ENCODE assay signal across 1 cellular context in the genomic region with DNA sequence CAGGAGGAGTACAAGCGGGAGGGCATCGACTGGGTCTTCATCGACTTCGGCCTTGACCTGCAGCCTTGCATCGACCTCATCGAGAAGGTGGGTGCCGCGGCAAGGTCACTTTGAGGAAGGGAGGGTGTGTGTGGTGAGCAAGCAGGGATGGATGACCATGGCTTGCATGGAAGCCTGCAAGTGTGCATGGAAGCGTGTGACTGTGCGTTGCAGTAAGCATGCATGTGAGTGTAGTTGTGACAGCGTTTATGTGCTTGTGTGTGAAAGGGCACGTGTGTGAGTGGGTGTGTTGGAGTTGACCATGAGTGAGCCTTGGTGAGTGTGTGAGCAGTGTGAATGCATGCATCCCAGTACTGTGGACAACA.
TF ChIP-seq lines count a peak whose summit lies in the region.

No MANE protein-coding gene starts in this region.

TF ChIP-seq in HepG2, 621 proteins besides CTCF, POLR2A, EP300 and RAD21 (continued from another document and continues in another):
- TF ChIP-seq, protein P1, sequence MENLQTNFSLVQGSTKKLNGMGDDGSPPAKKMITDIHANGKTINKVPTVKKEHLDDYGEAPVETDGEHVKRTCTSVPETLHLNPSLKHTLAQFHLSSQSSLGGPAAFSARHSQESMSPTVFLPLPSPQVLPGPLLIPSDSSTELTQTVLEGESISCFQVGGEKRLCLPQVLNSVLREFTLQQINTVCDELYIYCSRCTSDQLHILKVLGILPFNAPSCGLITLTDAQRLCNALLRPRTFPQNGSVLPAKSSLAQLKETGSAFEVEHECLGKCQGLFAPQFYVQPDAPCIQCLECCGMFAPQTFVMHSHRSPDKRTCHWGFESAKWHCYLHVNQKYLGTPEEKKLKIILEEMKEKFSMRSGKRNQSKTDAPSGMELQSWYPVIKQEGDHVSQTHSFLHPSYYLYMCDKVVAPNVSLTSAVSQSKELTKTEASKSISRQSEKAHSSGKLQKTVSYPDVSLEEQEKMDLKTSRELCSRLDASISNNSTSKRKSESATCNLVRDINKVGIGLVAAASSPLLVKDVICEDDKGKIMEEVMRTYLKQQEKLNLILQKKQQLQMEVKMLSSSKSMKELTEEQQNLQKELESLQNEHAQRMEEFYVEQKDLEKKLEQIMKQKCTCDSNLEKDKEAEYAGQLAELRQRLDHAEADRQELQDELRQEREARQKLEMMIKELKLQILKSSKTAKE (CRISPR knock-in tag; IDR thresholded peaks at IDR 0.05; ENCODE audit: borderline replicate concordance), result peak; percentile 31; the same call in 1 of the 2 replicates
- TF ChIP-seq LCORL (IDR thresholded peaks at IDR 0.05) (0 out of 2 replicates have a peak, but pooled peaks have one; percentile 16), LCORL (CRISPR knock-in tag; IDR thresholded peaks at IDR 0.05) (no peak), PHF8 (CRISPR knock-in tag; IDR thresholded peaks at IDR 0.05) (no peak), ZNF780A (CRISPR knock-in tag; IDR thresholded peaks at IDR 0.05) (no peak), MZF1 (CRISPR knock-in tag; IDR thresholded peaks at IDR 0.05; ENCODE audit: borderline replicate concordance) (no peak), AGO2 (optimal IDR thresholded peaks at IDR 0.05; ENCODE audit: low read depth, low read length) (peak; percentile 31), ZNF629 (CRISPR knock-in tag; conservative IDR thresholded peaks at IDR 0.05) (no peak), NFE2L1 (CRISPR knock-in tag; IDR thresholded peaks at IDR 0.05; ENCODE audit: borderline replicate concordance) (no peak), HDAC2 (CRISPR knock-in tag; IDR thresholded peaks at IDR 0.05) (no peak), GFI1 (CRISPR knock-in tag; IDR thresholded peaks at IDR 0.05; ENCODE audit: borderline replicate concordance) (no peak), MAFF (IDR thresholded peaks at IDR 0.05; ENCODE audit: low read depth, low read length) (no peak), ZNF24 (IDR thresholded peaks at IDR 0.05) (no peak), ZNF335 (CRISPR knock-in tag; IDR thresholded peaks at IDR 0.05) (no peak), ZNF781 (CRISPR knock-in tag; IDR thresholded peaks at IDR 0.05; ENCODE audit: borderline replicate concordance, not compliant biosample characterization) (no peak), RAD51 (IDR thresholded peaks at IDR 0.05; ENCODE audit: borderline replicate concordance) (no peak), FOXO1 (CRISPR knock-in tag; IDR thresholded peaks at IDR 0.05) (0 out of 2 replicates have a peak, but pooled peaks have one; percentile 21), NBN (conservative IDR thresholded peaks at IDR 0.05) (no peak), HOXA7 (CRISPR knock-in tag; IDR thresholded peaks at IDR 0.05) (0 out of 2 replicates have a peak, but pooled peaks have one; percentile 42), ZNF775 (CRISPR knock-in tag; IDR thresholded peaks at IDR 0.05; ENCODE audit: borderline replicate concordance) (no peak), ZNF282 (IDR thresholded peaks at IDR 0.05; ENCODE audit: partially characterized antibody) (no peak), MATR3 (CRISPR knock-in tag; IDR thresholded peaks at IDR 0.05) (0 out of 2 replicates have a peak, but pooled peaks have one; percentile 68)
- TF ChIP-seq, protein P2, sequence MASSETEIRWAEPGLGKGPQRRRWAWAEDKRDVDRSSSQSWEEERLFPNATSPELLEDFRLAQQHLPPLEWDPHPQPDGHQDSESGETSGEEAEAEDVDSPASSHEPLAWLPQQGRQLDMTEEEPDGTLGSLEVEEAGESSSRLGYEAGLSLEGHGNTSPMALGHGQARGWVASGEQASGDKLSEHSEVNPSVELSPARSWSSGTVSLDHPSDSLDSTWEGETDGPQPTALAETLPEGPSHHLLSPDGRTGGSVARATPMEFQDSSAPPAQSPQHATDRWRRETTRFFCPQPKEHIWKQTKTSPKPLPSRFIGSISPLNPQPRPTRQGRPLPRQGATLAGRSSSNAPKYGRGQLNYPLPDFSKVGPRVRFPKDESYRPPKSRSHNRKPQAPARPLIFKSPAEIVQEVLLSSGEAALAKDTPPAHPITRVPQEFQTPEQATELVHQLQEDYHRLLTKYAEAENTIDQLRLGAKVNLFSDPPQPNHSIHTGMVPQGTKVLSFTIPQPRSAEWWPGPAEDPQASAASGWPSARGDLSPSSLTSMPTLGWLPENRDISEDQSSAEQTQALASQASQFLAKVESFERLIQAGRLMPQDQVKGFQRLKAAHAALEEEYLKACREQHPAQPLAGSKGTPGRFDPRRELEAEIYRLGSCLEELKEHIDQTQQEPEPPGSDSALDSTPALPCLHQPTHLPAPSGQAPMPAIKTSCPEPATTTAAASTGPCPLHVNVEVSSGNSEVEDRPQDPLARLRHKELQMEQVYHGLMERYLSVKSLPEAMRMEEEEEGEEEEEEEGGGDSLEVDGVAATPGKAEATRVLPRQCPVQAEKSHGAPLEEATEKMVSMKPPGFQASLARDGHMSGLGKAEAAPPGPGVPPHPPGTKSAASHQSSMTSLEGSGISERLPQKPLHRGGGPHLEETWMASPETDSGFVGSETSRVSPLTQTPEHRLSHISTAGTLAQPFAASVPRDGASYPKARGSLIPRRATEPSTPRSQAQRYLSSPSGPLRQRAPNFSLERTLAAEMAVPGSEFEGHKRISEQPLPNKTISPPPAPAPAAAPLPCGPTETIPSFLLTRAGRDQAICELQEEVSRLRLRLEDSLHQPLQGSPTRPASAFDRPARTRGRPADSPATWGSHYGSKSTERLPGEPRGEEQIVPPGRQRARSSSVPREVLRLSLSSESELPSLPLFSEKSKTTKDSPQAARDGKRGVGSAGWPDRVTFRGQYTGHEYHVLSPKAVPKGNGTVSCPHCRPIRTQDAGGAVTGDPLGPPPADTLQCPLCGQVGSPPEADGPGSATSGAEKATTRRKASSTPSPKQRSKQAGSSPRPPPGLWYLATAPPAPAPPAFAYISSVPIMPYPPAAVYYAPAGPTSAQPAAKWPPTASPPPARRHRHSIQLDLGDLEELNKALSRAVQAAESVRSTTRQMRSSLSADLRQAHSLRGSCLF (CRISPR knock-in tag; IDR thresholded peaks at IDR 0.05; ENCODE audit: borderline replicate concordance), result no peak
- TF ChIP-seq, protein P3, sequence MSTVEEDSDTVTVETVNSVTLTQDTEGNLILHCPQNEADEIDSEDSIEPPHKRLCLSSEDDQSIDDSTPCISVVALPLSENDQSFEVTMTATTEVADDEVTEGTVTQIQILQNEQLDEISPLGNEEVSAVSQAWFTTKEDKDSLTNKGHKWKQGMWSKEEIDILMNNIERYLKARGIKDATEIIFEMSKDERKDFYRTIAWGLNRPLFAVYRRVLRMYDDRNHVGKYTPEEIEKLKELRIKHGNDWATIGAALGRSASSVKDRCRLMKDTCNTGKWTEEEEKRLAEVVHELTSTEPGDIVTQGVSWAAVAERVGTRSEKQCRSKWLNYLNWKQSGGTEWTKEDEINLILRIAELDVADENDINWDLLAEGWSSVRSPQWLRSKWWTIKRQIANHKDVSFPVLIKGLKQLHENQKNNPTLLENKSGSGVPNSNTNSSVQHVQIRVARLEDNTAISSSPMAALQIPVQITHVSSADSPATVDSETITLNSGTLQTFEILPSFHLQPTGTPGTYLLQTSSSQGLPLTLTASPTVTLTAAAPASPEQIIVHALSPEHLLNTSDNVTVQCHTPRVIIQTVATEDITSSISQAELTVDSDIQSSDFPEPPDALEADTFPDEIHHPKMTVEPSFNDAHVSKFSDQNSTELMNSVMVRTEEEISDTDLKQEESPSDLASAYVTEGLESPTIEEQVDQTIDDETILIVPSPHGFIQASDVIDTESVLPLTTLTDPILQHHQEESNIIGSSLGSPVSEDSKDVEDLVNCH (CRISPR knock-in tag; IDR thresholded peaks at IDR 0.05), result no peak
- TF ChIP-seq, protein P4, sequence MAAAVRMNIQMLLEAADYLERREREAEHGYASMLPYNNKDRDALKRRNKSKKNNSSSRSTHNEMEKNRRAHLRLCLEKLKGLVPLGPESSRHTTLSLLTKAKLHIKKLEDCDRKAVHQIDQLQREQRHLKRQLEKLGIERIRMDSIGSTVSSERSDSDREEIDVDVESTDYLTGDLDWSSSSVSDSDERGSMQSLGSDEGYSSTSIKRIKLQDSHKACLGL (CRISPR knock-in tag; IDR thresholded peaks at IDR 0.05), result peak; percentile 4; the same call in 1 of the 2 replicates
- TF ChIP-seq, protein P5, sequence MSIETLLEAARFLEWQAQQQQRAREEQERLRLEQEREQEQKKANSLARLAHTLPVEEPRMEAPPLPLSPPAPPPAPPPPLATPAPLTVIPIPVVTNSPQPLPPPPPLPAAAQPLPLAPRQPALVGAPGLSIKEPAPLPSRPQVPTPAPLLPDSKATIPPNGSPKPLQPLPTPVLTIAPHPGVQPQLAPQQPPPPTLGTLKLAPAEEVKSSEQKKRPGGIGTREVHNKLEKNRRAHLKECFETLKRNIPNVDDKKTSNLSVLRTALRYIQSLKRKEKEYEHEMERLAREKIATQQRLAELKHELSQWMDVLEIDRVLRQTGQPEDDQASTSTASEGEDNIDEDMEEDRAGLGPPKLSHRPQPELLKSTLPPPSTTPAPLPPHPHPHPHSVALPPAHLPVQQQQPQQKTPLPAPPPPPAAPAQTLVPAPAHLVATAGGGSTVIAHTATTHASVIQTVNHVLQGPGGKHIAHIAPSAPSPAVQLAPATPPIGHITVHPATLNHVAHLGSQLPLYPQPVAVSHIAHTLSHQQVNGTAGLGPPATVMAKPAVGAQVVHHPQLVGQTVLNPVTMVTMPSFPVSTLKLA (IDR thresholded peaks at IDR 0.05), result peak; percentile 69
- TF ChIP-seq, protein P6, sequence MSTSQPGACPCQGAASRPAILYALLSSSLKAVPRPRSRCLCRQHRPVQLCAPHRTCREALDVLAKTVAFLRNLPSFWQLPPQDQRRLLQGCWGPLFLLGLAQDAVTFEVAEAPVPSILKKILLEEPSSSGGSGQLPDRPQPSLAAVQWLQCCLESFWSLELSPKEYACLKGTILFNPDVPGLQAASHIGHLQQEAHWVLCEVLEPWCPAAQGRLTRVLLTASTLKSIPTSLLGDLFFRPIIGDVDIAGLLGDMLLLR (CRISPR knock-in tag; IDR thresholded peaks at IDR 0.05), result no peak
- TF ChIP-seq, protein P7, sequence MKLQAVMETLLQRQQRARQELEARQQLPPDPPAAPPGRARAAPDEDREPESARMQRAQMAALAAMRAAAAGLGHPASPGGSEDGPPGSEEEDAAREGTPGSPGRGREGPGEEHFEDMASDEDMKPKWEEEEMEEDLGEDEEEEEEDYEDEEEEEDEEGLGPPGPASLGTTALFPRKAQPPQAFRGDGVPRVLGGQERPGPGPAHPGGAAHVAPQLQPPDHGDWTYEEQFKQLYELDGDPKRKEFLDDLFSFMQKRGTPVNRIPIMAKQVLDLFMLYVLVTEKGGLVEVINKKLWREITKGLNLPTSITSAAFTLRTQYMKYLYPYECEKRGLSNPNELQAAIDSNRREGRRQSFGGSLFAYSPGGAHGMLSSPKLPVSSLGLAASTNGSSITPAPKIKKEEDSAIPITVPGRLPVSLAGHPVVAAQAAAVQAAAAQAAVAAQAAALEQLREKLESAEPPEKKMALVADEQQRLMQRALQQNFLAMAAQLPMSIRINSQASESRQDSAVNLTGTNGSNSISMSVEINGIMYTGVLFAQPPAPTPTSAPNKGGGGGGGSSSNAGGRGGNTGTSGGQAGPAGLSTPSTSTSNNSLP (IDR thresholded peaks at IDR 0.05; ENCODE audit: low read depth, low read length), result no peak
- TF ChIP-seq, protein P8, sequence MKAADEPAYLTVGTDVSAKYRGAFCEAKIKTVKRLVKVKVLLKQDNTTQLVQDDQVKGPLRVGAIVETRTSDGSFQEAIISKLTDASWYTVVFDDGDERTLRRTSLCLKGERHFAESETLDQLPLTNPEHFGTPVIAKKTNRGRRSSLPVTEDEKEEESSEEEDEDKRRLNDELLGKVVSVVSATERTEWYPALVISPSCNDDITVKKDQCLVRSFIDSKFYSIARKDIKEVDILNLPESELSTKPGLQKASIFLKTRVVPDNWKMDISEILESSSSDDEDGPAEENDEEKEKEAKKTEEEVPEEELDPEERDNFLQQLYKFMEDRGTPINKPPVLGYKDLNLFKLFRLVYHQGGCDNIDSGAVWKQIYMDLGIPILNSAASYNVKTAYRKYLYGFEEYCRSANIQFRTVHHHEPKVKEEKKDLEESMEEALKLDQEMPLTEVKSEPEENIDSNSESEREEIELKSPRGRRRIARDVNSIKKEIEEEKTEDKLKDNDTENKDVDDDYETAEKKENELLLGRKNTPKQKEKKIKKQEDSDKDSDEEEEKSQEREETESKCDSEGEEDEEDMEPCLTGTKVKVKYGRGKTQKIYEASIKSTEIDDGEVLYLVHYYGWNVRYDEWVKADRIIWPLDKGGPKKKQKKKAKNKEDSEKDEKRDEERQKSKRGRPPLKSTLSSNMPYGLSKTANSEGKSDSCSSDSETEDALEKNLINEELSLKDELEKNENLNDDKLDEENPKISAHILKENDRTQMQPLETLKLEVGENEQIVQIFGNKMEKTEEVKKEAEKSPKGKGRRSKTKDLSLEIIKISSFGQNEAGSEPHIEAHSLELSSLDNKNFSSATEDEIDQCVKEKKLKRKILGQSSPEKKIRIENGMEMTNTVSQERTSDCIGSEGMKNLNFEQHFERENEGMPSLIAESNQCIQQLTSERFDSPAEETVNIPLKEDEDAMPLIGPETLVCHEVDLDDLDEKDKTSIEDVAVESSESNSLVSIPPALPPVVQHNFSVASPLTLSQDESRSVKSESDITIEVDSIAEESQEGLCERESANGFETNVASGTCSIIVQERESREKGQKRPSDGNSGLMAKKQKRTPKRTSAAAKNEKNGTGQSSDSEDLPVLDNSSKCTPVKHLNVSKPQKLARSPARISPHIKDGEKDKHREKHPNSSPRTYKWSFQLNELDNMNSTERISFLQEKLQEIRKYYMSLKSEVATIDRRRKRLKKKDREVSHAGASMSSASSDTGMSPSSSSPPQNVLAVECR (CRISPR knock-in tag; IDR thresholded peaks at IDR 0.05; ENCODE audit: borderline replicate concordance), result 0 out of 2 replicates have a peak, but pooled peaks have one; percentile 48
- TF ChIP-seq, protein P9, sequence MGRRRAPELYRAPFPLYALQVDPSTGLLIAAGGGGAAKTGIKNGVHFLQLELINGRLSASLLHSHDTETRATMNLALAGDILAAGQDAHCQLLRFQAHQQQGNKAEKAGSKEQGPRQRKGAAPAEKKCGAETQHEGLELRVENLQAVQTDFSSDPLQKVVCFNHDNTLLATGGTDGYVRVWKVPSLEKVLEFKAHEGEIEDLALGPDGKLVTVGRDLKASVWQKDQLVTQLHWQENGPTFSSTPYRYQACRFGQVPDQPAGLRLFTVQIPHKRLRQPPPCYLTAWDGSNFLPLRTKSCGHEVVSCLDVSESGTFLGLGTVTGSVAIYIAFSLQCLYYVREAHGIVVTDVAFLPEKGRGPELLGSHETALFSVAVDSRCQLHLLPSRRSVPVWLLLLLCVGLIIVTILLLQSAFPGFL (CRISPR knock-in tag; IDR thresholded peaks at IDR 0.05), result no peak
- TF ChIP-seq, protein P10, sequence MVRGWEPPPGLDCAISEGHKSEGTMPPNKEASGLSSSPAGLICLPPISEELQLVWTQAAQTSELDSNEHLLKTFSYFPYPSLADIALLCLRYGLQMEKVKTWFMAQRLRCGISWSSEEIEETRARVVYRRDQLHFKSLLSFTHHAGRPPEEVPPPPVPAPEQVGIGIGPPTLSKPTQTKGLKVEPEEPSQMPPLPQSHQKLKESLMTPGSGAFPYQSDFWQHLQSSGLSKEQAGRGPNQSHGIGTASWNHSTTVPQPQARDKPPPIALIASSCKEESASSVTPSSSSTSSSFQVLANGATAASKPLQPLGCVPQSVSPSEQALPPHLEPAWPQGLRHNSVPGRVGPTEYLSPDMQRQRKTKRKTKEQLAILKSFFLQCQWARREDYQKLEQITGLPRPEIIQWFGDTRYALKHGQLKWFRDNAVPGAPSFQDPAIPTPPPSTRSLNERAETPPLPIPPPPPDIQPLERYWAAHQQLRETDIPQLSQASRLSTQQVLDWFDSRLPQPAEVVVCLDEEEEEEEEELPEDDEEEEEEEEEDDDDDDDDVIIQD (CRISPR knock-in tag; IDR thresholded peaks at IDR 0.05; ENCODE audit: low read depth), result no peak
- TF ChIP-seq, protein P11, sequence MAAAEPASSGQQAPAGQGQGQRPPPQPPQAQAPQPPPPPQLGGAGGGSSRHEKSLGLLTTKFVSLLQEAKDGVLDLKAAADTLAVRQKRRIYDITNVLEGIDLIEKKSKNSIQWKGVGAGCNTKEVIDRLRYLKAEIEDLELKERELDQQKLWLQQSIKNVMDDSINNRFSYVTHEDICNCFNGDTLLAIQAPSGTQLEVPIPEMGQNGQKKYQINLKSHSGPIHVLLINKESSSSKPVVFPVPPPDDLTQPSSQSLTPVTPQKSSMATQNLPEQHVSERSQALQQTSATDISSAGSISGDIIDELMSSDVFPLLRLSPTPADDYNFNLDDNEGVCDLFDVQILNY (CRISPR knock-in tag; conservative IDR thresholded peaks at IDR 0.05), result no peak
